In genomic region chr19:5905072-5905778, GRCh38 we compare ENCODE assay signal across 8 cellular contexts. TPM values are rescaled to one million over a fixed set of nuclear protein-coding genes. Genes with fewer than 3 reads are reported as not detected.
DNase-seq lines count a peak whose midpoint lies in the region; ATAC-seq, FAIRE-seq and TF ChIP-seq lines count a peak whose summit lies in the region.

No MANE protein-coding gene starts in this region.

- H3K9ac ChIP-seq in keratinocyte (ENCODE audit: control insufficient read depth, extremely low read depth, insufficient read depth, low read length) = peak overlapping the region; percentile 86

- TF ChIP-seq CTCF in keratinocyte (optimal IDR thresholded peaks at IDR 0.05 in 1 of 3, IDR thresholded peaks at IDR 0.05 in 1 of 3, conservative IDR thresholded peaks at IDR 0.05 in 1 of 3; ENCODE audit: extremely low read depth in 1 of 3, insufficient read depth in 2 of 3, low read length in 3 of 3) = no peak

- H3K4me3 Mint-ChIP-seq in T-helper 1 cell treated with Interleukin-12 subunit alpha and Interleukin-12 subunit beta and Interleukin-4 antibody, amounts not matched to agents 30 μg/mL and 1 μg/mL, for 36 hours = peak overlapping the region; percentile 94
- H3K4me3 Mint-ChIP-seq in activated T-helper 17 cell treated with anti-CD3 and anti-CD28 coated beads, Interleukin-2, amount 50 U/mL, for 72 hours = peak overlapping the region; percentile 95

- H3K9me3 ChIP-seq in keratinocyte (ENCODE audit: control insufficient read depth, low read depth, low read length) = no peaks in the 10 kb centered on the region

- H3K79me2 ChIP-seq in keratinocyte (ENCODE audit: control insufficient read depth, insufficient read depth, low read length) = peaks cover 29% of the 10 kb centered on the region

- H3K4me1 Mint-ChIP-seq in T-helper 1 cell treated with Interleukin-12 subunit alpha and Interleukin-12 subunit beta and Interleukin-4 antibody, amounts not matched to agents 30 μg/mL and 1 μg/mL, for 36 hours (ENCODE audit: low read depth) = peaks cover 16% of the 10 kb centered on the region
- H3K4me1 Mint-ChIP-seq in activated T-helper 17 cell treated with anti-CD3 and anti-CD28 coated beads, Interleukin-2, amount 50 U/mL, for 72 hours = peaks cover 19% of the 10 kb centered on the region

- ATAC-seq in activated T-helper 17 cell treated with anti-CD3 and anti-CD28 coated beads, Interleukin-2, amount 50 U/mL, for 72 hours (replicated peaks) = no peak

- no peaks in the 10 kb centered on the region for H3K9me1 ChIP-seq in keratinocyte (ENCODE audit: control insufficient read depth, extremely low read depth, insufficient read depth, low read length)

- DNase-seq in T-helper 1 cell = no peak
- no peak for DNase-seq in keratinocyte (ENCODE audit: low read depth, low spot score)
- DNase-seq in AML-193 (lab: John Stamatoyannopoulos, UW) = no peak
- DNase-seq in SKM-1 (lab: John Stamatoyannopoulos, UW; ENCODE audit: unreplicated experiment) = no peak
- no peak for DNase-seq in NCI-H1417 (lab: John Stamatoyannopoulos, UW)

- peaks cover 9% of the 10 kb centered on the region for H3K36me3 Mint-ChIP-seq in T-helper 1 cell treated with Interleukin-12 subunit alpha and Interleukin-12 subunit beta and Interleukin-4 antibody, amounts not matched to agents 30 μg/mL and 1 μg/mL, for 36 hours (ENCODE audit: low read depth)
- peaks cover 33% of the 10 kb centered on the region for H3K36me3 Mint-ChIP-seq in activated T-helper 17 cell treated with anti-CD3 and anti-CD28 coated beads, Interleukin-2, amount 50 U/mL, for 72 hours (ENCODE audit: low read depth)

- peak overlapping the region; percentile 95 for H3K4me2 ChIP-seq in keratinocyte (ENCODE audit: control insufficient read depth, extremely low read depth, insufficient read depth, low read depth, low read length)

- peak overlapping the region; percentile 52 for H3K27ac Mint-ChIP-seq in T-helper 1 cell treated with Interleukin-12 subunit alpha and Interleukin-12 subunit beta and Interleukin-4 antibody, amounts not matched to agents 30 μg/mL and 1 μg/mL, for 36 hours
- peak overlapping the region; percentile 99 for H3K27ac Mint-ChIP-seq in activated T-helper 17 cell treated with anti-CD3 and anti-CD28 coated beads, Interleukin-2, amount 50 U/mL, for 72 hours

- FAIRE-seq in keratinocyte (lab: Jason Lieb, UNC) = no peak

- peaks cover 0 to 6% of the 10 kb centered on the region in 2 experiments for H3K36me3 ChIP-seq in keratinocyte (ENCODE audit: control insufficient read depth in 2 of 2, extremely low read depth in 1 of 2, insufficient read depth in 2 of 2, low read length in 2 of 2)

- H3K9me3 Mint-ChIP-seq in T-helper 1 cell treated with Interleukin-12 subunit alpha and Interleukin-12 subunit beta and Interleukin-4 antibody, amounts not matched to agents 30 μg/mL and 1 μg/mL, for 36 hours = no peaks in the 10 kb centered on the region
- no peaks in the 10 kb centered on the region for H3K9me3 Mint-ChIP-seq in activated T-helper 17 cell treated with anti-CD3 and anti-CD28 coated beads, Interleukin-2, amount 50 U/mL, for 72 hours

- dilution Hi-C loops in keratinocyte (cut with MboI; ENCODE audit: extremely low pct_ligation_motif_present, low sequenced_read_pairs) = no loop called here

- H4K20me1 ChIP-seq in keratinocyte (ENCODE audit: control insufficient read depth, extremely low read depth, insufficient read depth, low read length) = no peaks in the 10 kb centered on the region

- peak overlapping the region; percentile 73 to 92 (median 90) for H3K4me3 ChIP-seq in keratinocyte (ENCODE audit: control insufficient read depth in 2 of 3, extremely low read depth in 1 of 3, insufficient read depth in 2 of 3, low read depth in 1 of 3, low read length in 3 of 3)

- no peaks in the 10 kb centered on the region for H3K27me3 Mint-ChIP-seq in T-helper 1 cell treated with Interleukin-12 subunit alpha and Interleukin-12 subunit beta and Interleukin-4 antibody, amounts not matched to agents 30 μg/mL and 1 μg/mL, for 36 hours (ENCODE audit: low read depth)
- H3K27me3 Mint-ChIP-seq in activated T-helper 17 cell treated with anti-CD3 and anti-CD28 coated beads, Interleukin-2, amount 50 U/mL, for 72 hours = no peaks in the 10 kb centered on the region

- peak overlapping the region; percentile 76 for H3K27ac ChIP-seq in keratinocyte (ENCODE audit: control insufficient read depth, insufficient read depth, low read length)
- peak overlapping the region; percentile 77 for H3K27ac ChIP-seq in temporal lobe (ENCODE audit: low read depth, low read length)

- peak overlapping the region; percentile 73 for H2AFZ ChIP-seq in keratinocyte (ENCODE audit: control insufficient read depth, low read length)

- no peaks in the 10 kb centered on the region for H3K27me3 ChIP-seq in keratinocyte (ENCODE audit: control insufficient read depth, extremely low read depth, insufficient read depth, low read length)

- H3K4me1 ChIP-seq in keratinocyte (ENCODE audit: control insufficient read depth, extremely low read depth, insufficient read depth, low read length) = peaks cover 9% of the 10 kb centered on the region

RNA-seq across cellular contexts. Expression of gene VMAC, which starts 0.6 kb away (rescaled TPM):
- total RNA-seq in activated T-helper 17 cell treated with anti-CD3 and anti-CD28 coated beads, Interleukin-2, amount 50 U/mL, for 72 hours = 1 to 10 TPM; 3.7 to 4.4 TPM
- polyA plus RNA-seq in keratinocyte = 2.1 to 3.0 TPM (median 2.2 TPM) in 3 replicates
- polyA plus RNA-seq in keratinocyte (2011; ENCODE audit: low read depth) = not detected
- polyA plus RNA-seq in keratinocyte (2011; cell fraction: cytosol; rRNA removed) = 0.73 and 1.2 TPM in 2 replicates
- 6.7 and 11.5 TPM in 2 replicates for polyA plus RNA-seq in keratinocyte (2011; cell fraction: nucleus; rRNA removed)
- 0.82 and 1.6 TPM in 2 replicates for polyA plus RNA-seq in keratinocyte (2012; ENCODE audit: low replicate concordance)
- polyA minus RNA-seq in keratinocyte = 0.82 to 1.3 TPM (median 1.2 TPM) in 3 replicates
- 1.7 TPM for polyA minus RNA-seq in keratinocyte (2011; cell fraction: cytosol; rRNA and poly(A)+ RNA removed)
- 1.7 and 2.6 TPM in 2 replicates for polyA minus RNA-seq in keratinocyte (2011; cell fraction: nucleus; rRNA and poly(A)+ RNA removed)
- total RNA-seq in temporal lobe = 3.0 TPM

RNA-seq across cellular contexts. Expression of gene NDUFA11, which starts 1.6 kb away (rescaled TPM):
- total RNA-seq in activated T-helper 17 cell treated with anti-CD3 and anti-CD28 coated beads, Interleukin-2, amount 50 U/mL, for 72 hours = 100 to 1,000 TPM; 162 to 249 TPM
- 122 to 323 TPM (median 217 TPM) in 3 replicates for polyA plus RNA-seq in keratinocyte
- 18.8 TPM for polyA plus RNA-seq in keratinocyte (2011; ENCODE audit: low read depth)
- 292 and 529 TPM in 2 replicates for polyA plus RNA-seq in keratinocyte (2011; cell fraction: cytosol; rRNA removed)
- polyA plus RNA-seq in keratinocyte (2011; cell fraction: nucleus; rRNA removed) = 156 and 241 TPM in 2 replicates
- polyA plus RNA-seq in keratinocyte (2012; ENCODE audit: low replicate concordance) = 147 and 297 TPM in 2 replicates
- polyA minus RNA-seq in keratinocyte = 43.8 to 93.8 TPM (median 65.4 TPM) in 3 replicates
- 124 TPM for polyA minus RNA-seq in keratinocyte (2011; cell fraction: cytosol; rRNA and poly(A)+ RNA removed)
- 11.9 and 12.9 TPM in 2 replicates for polyA minus RNA-seq in keratinocyte (2011; cell fraction: nucleus; rRNA and poly(A)+ RNA removed)
- total RNA-seq in temporal lobe = 66.1 TPM

RNA-seq across cellular contexts. Expression of gene CAPS, which starts 8.8 kb away (rescaled TPM):
- 1 to 10 TPM; 3.8 to 5.1 TPM for total RNA-seq in activated T-helper 17 cell treated with anti-CD3 and anti-CD28 coated beads, Interleukin-2, amount 50 U/mL, for 72 hours
- polyA plus RNA-seq in keratinocyte = 1.6 to 3.6 TPM (median 2.7 TPM) in 3 replicates
- polyA plus RNA-seq in keratinocyte (2011; ENCODE audit: low read depth) = 1.6 TPM
- 0.45 and 1.0 TPM in 2 replicates for polyA plus RNA-seq in keratinocyte (2011; cell fraction: cytosol; rRNA removed)
- 10.1 and 13.7 TPM in 2 replicates for polyA plus RNA-seq in keratinocyte (2011; cell fraction: nucleus; rRNA removed)
- 1.7 and 2.6 TPM in 2 replicates for polyA plus RNA-seq in keratinocyte (2012; ENCODE audit: low replicate concordance)
- polyA minus RNA-seq in keratinocyte = 0.43 to 1.4 TPM (median 1.3 TPM) in 3 replicates
- polyA minus RNA-seq in keratinocyte (2011; cell fraction: cytosol; rRNA and poly(A)+ RNA removed) = 1.2 TPM
- 2.9 and 4.1 TPM in 2 replicates for polyA minus RNA-seq in keratinocyte (2011; cell fraction: nucleus; rRNA and poly(A)+ RNA removed)
- 5.7 TPM for total RNA-seq in temporal lobe

RNA-seq across cellular contexts. Expression of gene FUT5, which starts 34.9 kb away (rescaled TPM):
- total RNA-seq in activated T-helper 17 cell treated with anti-CD3 and anti-CD28 coated beads, Interleukin-2, amount 50 U/mL, for 72 hours = under 1 TPM in 1 of 2 donors, not detected in 1; 0.48 TPM
- 0.03 TPM in 1 of 3 replicates, not detected in the others for polyA plus RNA-seq in keratinocyte
- polyA plus RNA-seq in keratinocyte (2011; ENCODE audit: low read depth) = not detected
- polyA plus RNA-seq in keratinocyte (2011; cell fraction: cytosol; rRNA removed) = not detected in 2 replicates
- polyA plus RNA-seq in keratinocyte (2011; cell fraction: nucleus; rRNA removed) = not detected in 2 replicates
- polyA plus RNA-seq in keratinocyte (2012; ENCODE audit: low replicate concordance) = not detected in 2 replicates
- polyA minus RNA-seq in keratinocyte = not detected in 3 replicates
- polyA minus RNA-seq in keratinocyte (2011; cell fraction: cytosol; rRNA and poly(A)+ RNA removed) = not detected
- polyA minus RNA-seq in keratinocyte (2011; cell fraction: nucleus; rRNA and poly(A)+ RNA removed) = not detected in 2 replicates
- not detected for total RNA-seq in temporal lobe

RNA-seq across cellular contexts. Expression of gene FUT3, which starts 54.0 kb away (rescaled TPM):
- 1 to 10 TPM in 1 of 2 donors, not detected in 1; 1.4 TPM for total RNA-seq in activated T-helper 17 cell treated with anti-CD3 and anti-CD28 coated beads, Interleukin-2, amount 50 U/mL, for 72 hours
- 2.6 to 3.0 TPM (median 2.9 TPM) in 3 replicates for polyA plus RNA-seq in keratinocyte
- polyA plus RNA-seq in keratinocyte (2011; ENCODE audit: low read depth) = 7.6 TPM
- polyA plus RNA-seq in keratinocyte (2011; cell fraction: cytosol; rRNA removed) = 1.8 TPM in 2 replicates
- polyA plus RNA-seq in keratinocyte (2011; cell fraction: nucleus; rRNA removed) = 9.7 and 10.1 TPM in 2 replicates
- 2.9 and 14.1 TPM in 2 replicates for polyA plus RNA-seq in keratinocyte (2012; ENCODE audit: low replicate concordance)
- 1.8 to 2.4 TPM (median 2.1 TPM) in 3 replicates for polyA minus RNA-seq in keratinocyte
- 3.1 TPM for polyA minus RNA-seq in keratinocyte (2011; cell fraction: cytosol; rRNA and poly(A)+ RNA removed)
- 4.9 and 5.0 TPM in 2 replicates for polyA minus RNA-seq in keratinocyte (2011; cell fraction: nucleus; rRNA and poly(A)+ RNA removed)
- 0.25 TPM for total RNA-seq in temporal lobe
